2 cellular contexts compared by ENCODE assay signal in the genomic region with DNA sequence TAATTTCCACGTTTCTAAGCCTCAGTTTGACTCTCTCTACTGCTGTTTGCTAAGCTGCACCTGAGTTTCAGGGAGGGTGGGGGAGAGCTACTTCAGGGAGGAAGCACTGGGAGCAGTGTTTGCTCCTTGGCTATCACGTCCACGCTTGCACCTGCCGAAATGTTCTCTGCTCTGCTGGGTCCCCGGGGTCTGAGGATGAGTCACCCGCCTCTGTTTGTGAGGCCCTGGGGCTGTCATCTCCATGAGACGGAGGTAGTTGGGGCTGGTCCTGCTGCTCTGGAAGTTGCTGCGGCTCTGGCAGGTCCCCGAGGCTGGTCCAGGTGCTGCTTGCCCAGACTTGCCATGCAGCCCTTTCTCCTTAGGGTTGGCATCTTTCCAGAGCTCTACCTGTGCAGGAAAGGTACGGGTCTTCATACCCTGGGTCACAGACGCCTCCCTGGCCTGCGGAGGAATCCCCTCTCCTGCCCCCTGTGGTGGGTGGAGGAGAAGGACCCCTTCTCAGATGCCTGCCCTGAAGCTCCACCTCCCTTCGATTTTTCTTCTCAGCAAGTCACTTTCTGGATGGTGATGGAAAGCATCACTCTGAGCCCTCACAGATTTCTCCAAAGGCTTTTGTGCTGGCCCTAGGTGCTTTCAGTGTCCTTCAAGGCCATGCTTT.
TF ChIP-seq lines count a peak whose summit lies in the region.

No MANE protein-coding gene starts in this region.

TF ChIP-seq in IMR-90, 13 proteins besides CTCF, POLR2A, EP300 and RAD21:
- TF ChIP-seq, protein P1, sequence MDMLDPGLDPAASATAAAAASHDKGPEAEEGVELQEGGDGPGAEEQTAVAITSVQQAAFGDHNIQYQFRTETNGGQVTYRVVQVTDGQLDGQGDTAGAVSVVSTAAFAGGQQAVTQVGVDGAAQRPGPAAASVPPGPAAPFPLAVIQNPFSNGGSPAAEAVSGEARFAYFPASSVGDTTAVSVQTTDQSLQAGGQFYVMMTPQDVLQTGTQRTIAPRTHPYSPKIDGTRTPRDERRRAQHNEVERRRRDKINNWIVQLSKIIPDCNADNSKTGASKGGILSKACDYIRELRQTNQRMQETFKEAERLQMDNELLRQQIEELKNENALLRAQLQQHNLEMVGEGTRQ (IDR thresholded peaks at IDR 0.05; ENCODE audit: low read depth, low read length): no peak

TF ChIP-seq in K562, 482 proteins besides CTCF, POLR2A, EP300 and RAD21 (continued from another document):
- TF ChIP-seq, protein P2, sequence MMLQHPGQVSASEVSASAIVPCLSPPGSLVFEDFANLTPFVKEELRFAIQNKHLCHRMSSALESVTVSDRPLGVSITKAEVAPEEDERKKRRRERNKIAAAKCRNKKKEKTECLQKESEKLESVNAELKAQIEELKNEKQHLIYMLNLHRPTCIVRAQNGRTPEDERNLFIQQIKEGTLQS (IDR thresholded peaks at IDR 0.05): peak; percentile 49
- TF ChIP-seq, protein P2 (CRISPR knock-in tag; conservative IDR thresholded peaks at IDR 0.05): no peak
- TF ChIP-seq SPI1 (IDR thresholded peaks at IDR 0.05; ENCODE audit: borderline replicate concordance, low read depth, low read length): 0 out of 2 replicates have a peak, but pooled peaks have one; percentile 15
